Comparison of ENCODE assay signal across 19 cellular contexts in the genomic region with DNA sequence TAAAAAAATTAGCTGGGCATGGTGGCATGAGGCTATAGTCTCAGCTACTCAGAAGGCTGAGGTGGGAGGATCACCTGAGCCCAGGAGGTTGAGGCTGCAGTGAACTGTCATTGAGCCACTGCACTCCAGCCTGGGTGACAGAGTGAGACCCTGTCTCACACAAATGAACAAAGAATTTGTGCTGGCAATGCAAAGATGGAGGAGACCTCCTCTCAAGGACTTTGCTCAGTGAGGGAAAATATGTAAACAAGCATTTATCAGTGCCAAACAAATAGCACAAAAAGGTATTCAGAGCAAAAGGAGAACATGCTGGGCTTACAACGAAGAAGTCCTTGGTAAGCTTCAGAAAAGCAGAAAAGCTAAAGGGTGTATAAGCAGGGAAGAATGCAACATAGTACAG.
DNase-seq lines count a peak whose midpoint lies in the region; ATAC-seq and TF ChIP-seq lines count a peak whose summit lies in the region.
"Had no signal": no experiment of that assay in that cellular context is flagged by ENCODE, and none has a peak within 500 bp of the region (broad histone marks: within the 10 kb centered on the region; RNA-seq: fewer than 3 reads in every experiment).

No MANE protein-coding gene starts in this region.

- ATAC-seq in left ventricle myocardium superior: no peak
- ATAC-seq: Panc1 had no signal

- TF ChIP-seq CTCF in left ventricle myocardium inferior (IDR thresholded peaks at IDR 0.05; ENCODE audit: borderline replicate concordance) (no peak), endothelial cell (IDR thresholded peaks at IDR 0.05; ENCODE audit: unreplicated experiment) (no peak), mesothelial cell of epicardium (IDR thresholded peaks at IDR 0.05; ENCODE audit: unreplicated experiment) (no peak)

- H3K4me1 Mint-ChIP-seq in endothelial cell (ENCODE audit: unreplicated experiment) (peaks cover 33% of the 10 kb centered on the region), mesothelial cell of epicardium (peaks cover 14% of the 10 kb centered on the region)

- no peak overlapping the region for H3K4me3 ChIP-seq in left ventricle myocardium inferior

- H3K36me3 Mint-ChIP-seq in endothelial cell (ENCODE audit: low read depth, unreplicated experiment) (peaks cover 4% of the 10 kb centered on the region), mesothelial cell of epicardium (peaks cover 10% of the 10 kb centered on the region)

- no peaks in the 10 kb centered on the region for H3K9me3 ChIP-seq in left ventricle myocardium inferior (replicated peaks)

- H3K4me3 Mint-ChIP-seq in endothelial cell (ENCODE audit: unreplicated experiment) (no peak overlapping the region), mesothelial cell of epicardium (no peak overlapping the region)

- peaks cover 77% of the 10 kb centered on the region for H3K4me1 ChIP-seq in left ventricle myocardium inferior

- peaks cover 7% of the 10 kb centered on the region for H3K27me3 Mint-ChIP-seq in endothelial cell (ENCODE audit: unreplicated experiment)
- no peaks in the 10 kb centered on the region for H3K27me3 Mint-ChIP-seq in mesothelial cell of epicardium (ENCODE audit: low read depth)

- no peaks in the 10 kb centered on the region for H3K27me3 ChIP-seq in left ventricle myocardium inferior (ENCODE audit: low read depth)

- H3K9me3 Mint-ChIP-seq in endothelial cell (ENCODE audit: unreplicated experiment): no peaks in the 10 kb centered on the region
- peaks cover 11% of the 10 kb centered on the region for H3K9me3 Mint-ChIP-seq in mesothelial cell of epicardium

- H3K36me3 ChIP-seq in left ventricle myocardium inferior: no peaks in the 10 kb centered on the region

- intact Hi-C loops in left ventricle myocardium inferior (cut with micrococcal nuclease): no loop called here
- intact Hi-C loops in left ventricle myocardium superior (cut with micrococcal nuclease): no loop called here

- no peak for DNase-seq in left ventricle myocardium inferior
- DNase-seq in left ventricle myocardium superior: no peak
- DNase-seq in endothelial cell (ENCODE audit: low spot score): no peak
- no peak for DNase-seq in mesothelial cell of epicardium (ENCODE audit: low spot score in 2 of 2, unreplicated experiment in 2 of 2)
- no peak for DNase-seq in central memory CD4-positive, alpha-beta T cell
- DNase-seq in putamen (ENCODE audit: low spot score): no peak
- DNase-seq in stimulated activated naive CD4-positive, alpha-beta T cell (lab: John Stamatoyannopoulos, UW): no peak
- DNase-seq: C1 segment of cervical spinal cord, DMS153, DND-41, HCEC 1CT, IMR-90, MM.1S, NCI-H2029 treated with DMSO at 0.1 percent for 48 hours, NCI-H526 treated with DMSO at 0.1 percent for 48 hours, SHP77 had no signal

- peak overlapping the region; percentile 42 for H3K27ac Mint-ChIP-seq in endothelial cell (ENCODE audit: unreplicated experiment)
- peak overlapping the region; percentile 70 for H3K27ac Mint-ChIP-seq in mesothelial cell of epicardium

- H3K27ac ChIP-seq in left ventricle myocardium inferior (replicated peaks): peak overlapping the region; percentile 85
- H3K27ac ChIP-seq: KMS-11, RWPE1 had no signal
